Comparison of ENCODE assay signal across 25 cellular contexts in genomic region chr7:128034830-128035229, GRCh38. TPM values are rescaled to one million over a fixed set of nuclear protein-coding genes. Genes with fewer than 3 reads are reported as not detected.
A peak's percentile ranks its signal among the peaks of the same experiment; 100 is the strongest.
DNase-seq lines count a peak whose midpoint lies in the region; ATAC-seq, FAIRE-seq and TF ChIP-seq lines count a peak whose summit lies in the region.
"Had no signal": no experiment of that assay in that cellular context is flagged by ENCODE, and none has a peak within 500 bp of the region (broad histone marks: within the 10 kb centered on the region; RNA-seq: fewer than 3 reads in every experiment).

No MANE protein-coding gene starts in this region.

- 0 out of 2 replicates have a peak, but pooled peaks cover 3% of the 10 kb centered on the region for H3K9me1 ChIP-seq in IMR-90 (ENCODE audit: insufficient read depth, low read length)

- TF ChIP-seq RAD21 in IMR-90 (IDR thresholded peaks at IDR 0.05; ENCODE audit: low read length) = no peak

- no peak overlapping the region for H2BK20ac ChIP-seq in IMR-90 (ENCODE audit: low read depth, low read length)

- no peak overlapping the region for H3K14ac ChIP-seq in IMR-90 (replicated peaks; ENCODE audit: low read depth, low read length)

- no peak overlapping the region for H3K18ac ChIP-seq in IMR-90 (ENCODE audit: low read depth, low read length)

- no peaks in the 10 kb centered on the region for H3K9me3 ChIP-seq in IMR-90 (ENCODE audit: control insufficient read depth, insufficient read depth, low read length)
- H3K9me3 ChIP-seq: A549, HAP-1, SJSA1 had no signal

- H3K9ac ChIP-seq in IMR-90 (ENCODE audit: low read depth, low read length) = no peak overlapping the region
- H3K9ac ChIP-seq: GM23248 had no signal

- H4K8ac ChIP-seq in IMR-90 (ENCODE audit: low read depth in 2 of 2, low read length in 2 of 2) = no peak overlapping the region

- peaks cover 59% of the 10 kb centered on the region for H4K20me1 ChIP-seq in IMR-90 (ENCODE audit: insufficient read depth, low read length)

- H2BK120ac ChIP-seq in IMR-90 (ENCODE audit: low read depth, low read length) = no peak overlapping the region

- no peak overlapping the region for H2AFZ ChIP-seq in IMR-90 (replicated peaks; ENCODE audit: low read length, poor library complexity)
- H2AFZ ChIP-seq: GM23248 had no signal

- ATAC-seq in IMR-90 (ENCODE audit: low read depth) = no peak
- ATAC-seq in omental fat pad (ENCODE audit: low FRiP score) = no peak

- H3K36me3 ChIP-seq in IMR-90 (ENCODE audit: control insufficient read depth, insufficient read depth, low read length) = no peaks in the 10 kb centered on the region; the same call in 1 of the 2 replicates
- H3K36me3 ChIP-seq: HAP-1 had no signal

- H2AK9ac ChIP-seq in IMR-90 (replicated peaks; ENCODE audit: low read depth, low read length, poor library complexity) = no peak overlapping the region

- dilution Hi-C loops in IMR-90 (cut with HindIII; ENCODE audit: low sequenced_read_pairs, unreplicated experiment) = no loop called here

- H2AK5ac ChIP-seq in IMR-90 (ENCODE audit: low read depth, low read length) = no peak overlapping the region

- intact Hi-C loops in IMR-90 (cut with micrococcal nuclease) = loop anchor here (1.0 to 10.0 kb wide), 3 partner anchors 174 to 450 kb away; partner anchors contain the start of genes ARF5 and GCC1

- H3K4ac ChIP-seq in IMR-90 (ENCODE audit: low read depth, low read length) = no peak overlapping the region

- FAIRE-seq in GM12892 (lab: Jason Lieb, UNC) = no peak
- FAIRE-seq: A549, GM12891, RCC 7860 had no signal

- no peak overlapping the region for H3K4me2 ChIP-seq in IMR-90 (ENCODE audit: low read depth, low read length)
- H3K4me2 ChIP-seq: A549 had no signal

- H3K27me3 ChIP-seq in IMR-90 (ENCODE audit: control insufficient read depth, insufficient read depth, low read length) = no peaks in the 10 kb centered on the region
- H3K27me3 ChIP-seq: SJSA1 had no signal

- no CpG with 5 or more reads among the region's 2 CpGs for WGBS in IMR-90 (ENCODE audit: extremely low coverage in 2 of 2, insufficient read length in 1 of 2), 2 experiments

- H3K79me1 ChIP-seq in IMR-90 (ENCODE audit: low read depth in 1 of 2, low read length in 2 of 2) = peaks cover 32 to 49% of the 10 kb centered on the region in 2 experiments

- TF ChIP-seq POLR2A in IMR-90 (IDR thresholded peaks at IDR 0.05; ENCODE audit: low read depth, low read length) (no peak), GM12892 (IDR thresholded peaks at IDR 0.05; ENCODE audit: low read depth, low read length) (no peak)

- H3K4me3 ChIP-seq in IMR-90 (ENCODE audit: insufficient read depth, low read depth, low read length) = no peak overlapping the region
- H3K4me3 ChIP-seq: A549, GM23248, HAP-1, SJSA1 had no signal

- no peak overlapping the region for H2BK15ac ChIP-seq in IMR-90 (ENCODE audit: low read depth, low read length)

- DNase-seq in DMS79 (lab: John Stamatoyannopoulos, UW) (peak; percentile 8), IMR-90 (no peak), pons (ENCODE audit: low spot score) (peak; percentile 70), GM12892 (ENCODE audit: insufficient read length) (no peak), omental fat pad (ENCODE audit: low spot score) (no peak)
- no peak for DNase-seq in activated naive CD4-positive, alpha-beta T cell (lab: John Stamatoyannopoulos, UW)
- DNase-seq: CD4-positive, alpha-beta T cell; COR-L47; DND-41; GM23248; NCI-H1092 treated with DMSO at 0.1 percent for 48 hours; NCI-H1436 treated with DMSO at 0.1 percent for 48 hours; NCI-H1930; NCI-H2171; NCI-H345; NCI-H524; NCI-H774; T-helper 1 cell had no signal

- in situ Hi-C loops in IMR-90 (cut with MboI; ENCODE audit: low sequenced_read_pairs) = no loop called here

- no peak overlapping the region for H4K91ac ChIP-seq in IMR-90 (ENCODE audit: insufficient read depth, low read depth, low read length)

- TF ChIP-seq CTCF in IMR-90 (conservative IDR thresholded peaks at IDR 0.05; ENCODE audit: low read depth, low read length) (no peak), omental fat pad (IDR thresholded peaks at IDR 0.05) (no peak)

- H2BK5ac ChIP-seq in IMR-90 (ENCODE audit: low read depth, low read length, poor library complexity, severe bottlenecking) = no peak overlapping the region

- H3K23ac ChIP-seq in IMR-90 (ENCODE audit: low read depth, low read length) = 0 out of 2 replicates have a peak overlapping the region, but pooled peaks have one; percentile 19

- CTCF ChIA-PET in IMR-90 (lab: Yijun Ruan, JAX) = interaction anchor here (0.9 to 1.2 kb wide), 2 partner anchors 9 to 328 kb away, joined by 3 to 4 read pairs; no protein-coding TSS in a partner anchor

- no peak overlapping the region for H3K56ac ChIP-seq in IMR-90 (ENCODE audit: extremely low read depth, insufficient read depth, low read length)

- BruUV-seq in IMR-90 (replicated peaks; lab: Mats Ljungman, UMichigan) = no TSS peak

- H4K5ac ChIP-seq in IMR-90 (ENCODE audit: low read depth, low read length) = no peak overlapping the region

- POLR2A ChIA-PET in IMR-90 (lab: Charles Lee; ENCODE audit: unreplicated experiment) = no interaction called here

- H3K27ac ChIP-seq in IMR-90 (ENCODE audit: insufficient read depth, low read length) (no peak overlapping the region), cingulate gyrus (ENCODE audit: low read depth, low read length) (peak overlapping the region; percentile 44)
- H3K27ac ChIP-seq: A549, GM23248, SJSA1 had no signal

- peaks cover 5% of the 10 kb centered on the region; the same call in 1 of the 2 replicates for H3K4me1 ChIP-seq in IMR-90 (ENCODE audit: control insufficient read depth, insufficient read depth, low read length)
- H3K4me1 ChIP-seq: A549, HAP-1 had no signal

TF ChIP-seq in IMR-90, 13 proteins besides CTCF, POLR2A, EP300 and RAD21:
- TF ChIP-seq MAZ (IDR thresholded peaks at IDR 0.05; ENCODE audit: borderline replicate concordance, low read depth, low read length) (no peak), MAFK (IDR thresholded peaks at IDR 0.05; ENCODE audit: low read depth, low read length) (no peak), MXI1 (IDR thresholded peaks at IDR 0.05; ENCODE audit: borderline replicate concordance, low read depth, low read length) (no peak), SMC3 (IDR thresholded peaks at IDR 0.05; ENCODE audit: low read depth, low read length) (no peak), BHLHE40 (IDR thresholded peaks at IDR 0.05; ENCODE audit: low read depth, low read length) (no peak), RCOR1 (IDR thresholded peaks at IDR 0.05; ENCODE audit: insufficient replicate concordance, low read length) (no peak), CEBPB (IDR thresholded peaks at IDR 0.05; ENCODE audit: low read depth, low read length) (no peak), NFE2L2 (IDR thresholded peaks at IDR 0.05; ENCODE audit: low read depth, low read length) (no peak), FOS (IDR thresholded peaks at IDR 0.05; ENCODE audit: low read depth, low read length) (no peak), RFX5 (IDR thresholded peaks at IDR 0.05; ENCODE audit: low read depth, low read length) (no peak), CHD1 (IDR thresholded peaks at IDR 0.05; ENCODE audit: low read depth, low read length) (no peak)
- TF ChIP-seq, protein P1, sequence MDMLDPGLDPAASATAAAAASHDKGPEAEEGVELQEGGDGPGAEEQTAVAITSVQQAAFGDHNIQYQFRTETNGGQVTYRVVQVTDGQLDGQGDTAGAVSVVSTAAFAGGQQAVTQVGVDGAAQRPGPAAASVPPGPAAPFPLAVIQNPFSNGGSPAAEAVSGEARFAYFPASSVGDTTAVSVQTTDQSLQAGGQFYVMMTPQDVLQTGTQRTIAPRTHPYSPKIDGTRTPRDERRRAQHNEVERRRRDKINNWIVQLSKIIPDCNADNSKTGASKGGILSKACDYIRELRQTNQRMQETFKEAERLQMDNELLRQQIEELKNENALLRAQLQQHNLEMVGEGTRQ (IDR thresholded peaks at IDR 0.05; ENCODE audit: low read depth, low read length) = no peak
- TF ChIP-seq, protein P2, sequence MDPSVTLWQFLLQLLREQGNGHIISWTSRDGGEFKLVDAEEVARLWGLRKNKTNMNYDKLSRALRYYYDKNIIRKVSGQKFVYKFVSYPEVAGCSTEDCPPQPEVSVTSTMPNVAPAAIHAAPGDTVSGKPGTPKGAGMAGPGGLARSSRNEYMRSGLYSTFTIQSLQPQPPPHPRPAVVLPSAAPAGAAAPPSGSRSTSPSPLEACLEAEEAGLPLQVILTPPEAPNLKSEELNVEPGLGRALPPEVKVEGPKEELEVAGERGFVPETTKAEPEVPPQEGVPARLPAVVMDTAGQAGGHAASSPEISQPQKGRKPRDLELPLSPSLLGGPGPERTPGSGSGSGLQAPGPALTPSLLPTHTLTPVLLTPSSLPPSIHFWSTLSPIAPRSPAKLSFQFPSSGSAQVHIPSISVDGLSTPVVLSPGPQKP (IDR thresholded peaks at IDR 0.05; ENCODE audit: borderline replicate concordance, low read depth, low read length) = no peak

RNA-seq across cellular contexts. Expression of gene LRRC4, which starts 3.6 kb away (rescaled TPM):
- total RNA-seq in IMR-90 (2012; rRNA removed) (0.54 and 0.56 TPM in 2 replicates), omental fat pad (1 to 10 TPM in 3 of 4 donors, under 1 TPM in 1; 0.96 to 4.7 (median 1.8) TPM)
- 0.55 and 0.69 TPM in 2 replicates for polyA plus RNA-seq in IMR-90 (2012; rRNA removed)
- polyA plus RNA-seq in IMR-90 (2012; cell fraction: cytosol; rRNA removed) = 0.27 and 0.43 TPM in 2 replicates
- 1.1 and 1.9 TPM in 2 replicates for polyA plus RNA-seq in IMR-90 (2012; cell fraction: nucleus; rRNA removed; ENCODE audit: low replicate concordance)
- 0.40 TPM for polyA plus RNA-seq in GM12892 (2012; ENCODE audit: missing spikeins)
- total RNA-seq: OCI-LY7 had no signal
- polyA plus RNA-seq: A549 had no signal

Comparison
In these comparisons a context has a peak if more than half of its experiments do, and no peak if none do; other contexts are left out.
1. DNase-seq: peak in DMS79 (single experiment) and pons (single experiment); none in IMR-90 (single experiment), activated naive CD4-positive, alpha-beta T cell (0 of 4), GM12892 (single experiment) and omental fat pad (single experiment).